17 cellular contexts compared by ENCODE assay signal in the genomic region with DNA sequence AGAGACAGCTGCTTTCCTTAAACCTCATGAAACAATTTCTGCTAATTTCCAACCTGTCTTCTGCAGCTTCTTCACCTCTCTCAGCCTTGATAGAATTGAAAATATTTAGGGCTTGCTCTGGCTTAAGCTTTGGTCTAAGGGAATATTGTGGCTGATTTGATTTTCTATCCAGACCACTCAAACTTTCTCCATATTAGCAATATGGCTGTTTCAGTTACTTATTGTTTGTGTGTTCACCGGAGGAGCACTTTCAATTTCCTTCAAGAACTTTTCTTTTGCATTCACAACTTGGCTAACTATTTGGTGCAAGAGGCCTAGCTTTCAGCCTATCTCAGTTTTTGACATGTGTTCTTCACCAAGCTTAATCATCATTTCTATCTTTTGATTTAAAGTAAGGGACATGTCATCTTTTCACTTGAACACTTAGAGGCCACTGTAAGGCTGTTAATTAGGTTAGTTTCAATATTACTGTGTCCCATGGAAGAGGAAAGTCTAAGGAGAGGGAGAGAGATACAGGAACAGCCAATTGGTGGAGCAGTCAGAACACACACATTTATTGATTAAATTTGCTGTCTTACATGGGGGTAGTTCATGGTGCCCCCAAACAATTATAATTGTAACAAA.
A peak's percentile ranks its signal among the peaks of the same experiment; 100 is the strongest.
DNase-seq lines count a peak whose midpoint lies in the region; ATAC-seq and TF ChIP-seq lines count a peak whose summit lies in the region.
"Had no signal": no experiment of that assay in that cellular context is flagged by ENCODE, and none has a peak within 500 bp of the region (broad histone marks: within the 10 kb centered on the region; RNA-seq: fewer than 3 reads in every experiment).

No MANE protein-coding gene starts in this region.

- H3K36me3 ChIP-seq in osteoblast (ENCODE audit: insufficient read depth, low read length) (no peaks in the 10 kb centered on the region), PC-9 (ENCODE audit: low read depth) (no peaks in the 10 kb centered on the region)

- H3K79me2 ChIP-seq in osteoblast (ENCODE audit: insufficient read depth, low read length) (no peaks in the 10 kb centered on the region), PC-9 (ENCODE audit: low read depth) (no peaks in the 10 kb centered on the region)

- no peaks in the 10 kb centered on the region for H3K27me3 ChIP-seq in osteoblast (ENCODE audit: insufficient read depth, low read length)
- H3K27me3 ChIP-seq in PC-9 (ENCODE audit: insufficient read depth, low read depth) = no peaks in the 10 kb centered on the region

- CTCF ChIA-PET in PC-9 (lab: Charles Lee) = no interaction called here

- POLR2A ChIA-PET in PC-9 (lab: Charles Lee; ENCODE audit: unreplicated experiment) = no interaction called here

- H3K27ac ChIP-seq in osteoblast (ENCODE audit: low read depth, low read length) = no peak overlapping the region
- no peak overlapping the region for H3K27ac ChIP-seq in PC-9
- H3K27ac ChIP-seq: A549, C4-2B, GM23248 had no signal

- H3K4me2 ChIP-seq in osteoblast (ENCODE audit: insufficient read depth, low read length) (no peak overlapping the region), PC-9 (no peak overlapping the region)
- H3K4me2 ChIP-seq: A549 had no signal

- H3K9me3 ChIP-seq in osteoblast (ENCODE audit: low read depth, low read length) (no peaks in the 10 kb centered on the region), PC-9 (ENCODE audit: insufficient read depth, low read depth) (no peaks in the 10 kb centered on the region)
- H3K9me3 ChIP-seq: A549, Caco-2 had no signal

- intact Hi-C loops in activated T-helper 2 cell treated with anti-CD3 and anti-CD28 coated beads, Interferon-gamma antibody, Interleukin-2, Interleukin-4, amounts not matched to agents 10 μg/mL and 5 μg/mL and 100 μg/mL, durations not matched to agents 14 hours and 24 hours and 36 hours (cut with micrococcal nuclease) = loop anchor here (2.0 kb wide), 1 partner anchor 58 kb away; no protein-coding TSS in a partner anchor
- intact Hi-C loops in PC-9 (cut with micrococcal nuclease; ENCODE audit: unreplicated experiment) = no loop called here

- H3K4me3 ChIP-seq in osteoblast (ENCODE audit: insufficient read depth, low read length) (no peak overlapping the region), PC-9 (no peak overlapping the region)
- H3K4me3 ChIP-seq: A549, GM23248 had no signal

- no peak for DNase-seq in activated T-cell treated with anti-CD3 and anti-CD28 coated beads, Interleukin-2, amount 50 U/mL, for 72 hours
- DNase-seq in activated T-cell treated with anti-CD3 and anti-CD28 coated beads, Interleukin-2, amount 50 U/mL, for 1 hour = no peak
- DNase-seq in activated T-helper 2 cell treated with anti-CD3 and anti-CD28 coated beads, Interferon-gamma antibody, Interleukin-2, Interleukin-4, amounts not matched to agents 10 μg/mL and 5 μg/mL and 100 μg/mL, durations not matched to agents 14 hours and 24 hours and 36 hours (ENCODE audit: low spot score) = no peak
- no peak for DNase-seq in H4 (ENCODE audit: low spot score)
- DNase-seq in osteoblast (ENCODE audit: insufficient read length, low spot score, missing footprints) = no peak
- DNase-seq in PC-9 = no peak
- DNase-seq: Caco-2, DMS53, GM23248, Kasumi-1, NCI-H187 treated with DMSO at 0.1 percent for 48 hours, NCI-H510A, SHP77 treated with DMSO at 0.1 percent for 48 hours had no signal

- H2AFZ ChIP-seq in osteoblast (ENCODE audit: low read length) = no peak overlapping the region
- H2AFZ ChIP-seq in PC-9 = no peak overlapping the region
- H2AFZ ChIP-seq: GM23248 had no signal

- H3K9me2 ChIP-seq in PC-9 (ENCODE audit: insufficient read depth) = no peaks in the 10 kb centered on the region

- peak overlapping the region; percentile 43 for H3K27ac Mint-ChIP-seq in activated T-cell treated with anti-CD3 and anti-CD28 coated beads, Interleukin-2, amount 50 U/mL, for 72 hours
- H3K27ac Mint-ChIP-seq in activated T-helper 2 cell treated with anti-CD3 and anti-CD28 coated beads, Interferon-gamma antibody, Interleukin-2, Interleukin-4, amounts not matched to agents 10 μg/mL and 5 μg/mL and 100 μg/mL, durations not matched to agents 14 hours and 24 hours and 36 hours = peak overlapping the region; percentile 38

- H3K27me3 Mint-ChIP-seq in activated T-cell treated with anti-CD3 and anti-CD28 coated beads, Interleukin-2, amount 50 U/mL, for 72 hours (ENCODE audit: low read depth) = no peaks in the 10 kb centered on the region
- H3K27me3 Mint-ChIP-seq in activated T-helper 2 cell treated with anti-CD3 and anti-CD28 coated beads, Interferon-gamma antibody, Interleukin-2, Interleukin-4, amounts not matched to agents 10 μg/mL and 5 μg/mL and 100 μg/mL, durations not matched to agents 14 hours and 24 hours and 36 hours (ENCODE audit: low read depth) = no peaks in the 10 kb centered on the region

- no peaks in the 10 kb centered on the region for H3K4me1 ChIP-seq in osteoblast (ENCODE audit: insufficient read depth, low read length)
- H3K4me1 ChIP-seq in PC-9 (replicated peaks; ENCODE audit: insufficient read depth) = no peaks in the 10 kb centered on the region
- H3K4me1 ChIP-seq: A549 had no signal

- H4K20me1 ChIP-seq in osteoblast (ENCODE audit: insufficient read depth, low read length) (no peaks in the 10 kb centered on the region), PC-9 (ENCODE audit: insufficient read depth) (no peaks in the 10 kb centered on the region)

- no peak for TF ChIP-seq CTCF in osteoblast (IDR thresholded peaks at IDR 0.05; ENCODE audit: extremely low read depth, low read depth, low read length)
- no peak for TF ChIP-seq CTCF in PC-9 (conservative IDR thresholded peaks at IDR 0.05)

- no TSS peak for BruUV-seq in PC-9 (replicated peaks; lab: Mats Ljungman, UMichigan)

- no peaks in the 10 kb centered on the region for H3F3A ChIP-seq in PC-9 (ENCODE audit: insufficient read depth, low read depth)

- no peak for ATAC-seq in activated T-cell treated with anti-CD3 and anti-CD28 coated beads, Interleukin-2, amount 50 U/mL, for 72 hours (replicated peaks in 1 of 2)
- peak; percentile 41 for ATAC-seq in GM18867 (IDR thresholded peaks at IDR 0.05; ENCODE audit: unreplicated experiment)
- peak; percentile 56 for ATAC-seq in HG02852 (IDR thresholded peaks at IDR 0.05; ENCODE audit: unreplicated experiment)
- ATAC-seq: A549 had no signal

- H3K4me3 Mint-ChIP-seq in activated T-cell treated with anti-CD3 and anti-CD28 coated beads, Interleukin-2, amount 50 U/mL, for 72 hours = peak overlapping the region; percentile 7 to 55
- no peak overlapping the region for H3K4me3 Mint-ChIP-seq in activated T-helper 2 cell treated with anti-CD3 and anti-CD28 coated beads, Interferon-gamma antibody, Interleukin-2, Interleukin-4, amounts not matched to agents 10 μg/mL and 5 μg/mL and 100 μg/mL, durations not matched to agents 14 hours and 24 hours and 36 hours (ENCODE audit: low read depth)

- peaks cover 4 to 6% of the 10 kb centered on the region in 2 donors for H3K36me3 Mint-ChIP-seq in activated T-cell treated with anti-CD3 and anti-CD28 coated beads, Interleukin-2, amount 50 U/mL, for 72 hours (ENCODE audit: insufficient read depth in 2 of 2)
- peaks cover 4% of the 10 kb centered on the region for H3K36me3 Mint-ChIP-seq in activated T-helper 2 cell treated with anti-CD3 and anti-CD28 coated beads, Interferon-gamma antibody, Interleukin-2, Interleukin-4, amounts not matched to agents 10 μg/mL and 5 μg/mL and 100 μg/mL, durations not matched to agents 14 hours and 24 hours and 36 hours (ENCODE audit: low read depth)

- peaks cover 11% of the 10 kb centered on the region for H3K4me1 Mint-ChIP-seq in activated T-cell treated with anti-CD3 and anti-CD28 coated beads, Interleukin-2, amount 50 U/mL, for 72 hours (ENCODE audit: low read depth)
- peaks cover 9% of the 10 kb centered on the region for H3K4me1 Mint-ChIP-seq in activated T-helper 2 cell treated with anti-CD3 and anti-CD28 coated beads, Interferon-gamma antibody, Interleukin-2, Interleukin-4, amounts not matched to agents 10 μg/mL and 5 μg/mL and 100 μg/mL, durations not matched to agents 14 hours and 24 hours and 36 hours (ENCODE audit: low read depth)

- peaks cover 4 to 6% of the 10 kb centered on the region in 2 donors for H3K9me3 Mint-ChIP-seq in activated T-cell treated with anti-CD3 and anti-CD28 coated beads, Interleukin-2, amount 50 U/mL, for 72 hours
- no peaks in the 10 kb centered on the region for H3K9me3 Mint-ChIP-seq in activated T-helper 2 cell treated with anti-CD3 and anti-CD28 coated beads, Interferon-gamma antibody, Interleukin-2, Interleukin-4, amounts not matched to agents 10 μg/mL and 5 μg/mL and 100 μg/mL, durations not matched to agents 14 hours and 24 hours and 36 hours

Comparison
In these comparisons a context has a peak if more than half of its experiments do, and no peak if none do; other contexts are left out.
1. ATAC-seq: peak in GM18867 (single experiment) and HG02852 (single experiment); none in activated T-cell treated with anti-CD3 and anti-CD28 coated beads, Interleukin-2, amount 50 U/mL, for 72 hours (0 of 2).